In the genomic region with DNA sequence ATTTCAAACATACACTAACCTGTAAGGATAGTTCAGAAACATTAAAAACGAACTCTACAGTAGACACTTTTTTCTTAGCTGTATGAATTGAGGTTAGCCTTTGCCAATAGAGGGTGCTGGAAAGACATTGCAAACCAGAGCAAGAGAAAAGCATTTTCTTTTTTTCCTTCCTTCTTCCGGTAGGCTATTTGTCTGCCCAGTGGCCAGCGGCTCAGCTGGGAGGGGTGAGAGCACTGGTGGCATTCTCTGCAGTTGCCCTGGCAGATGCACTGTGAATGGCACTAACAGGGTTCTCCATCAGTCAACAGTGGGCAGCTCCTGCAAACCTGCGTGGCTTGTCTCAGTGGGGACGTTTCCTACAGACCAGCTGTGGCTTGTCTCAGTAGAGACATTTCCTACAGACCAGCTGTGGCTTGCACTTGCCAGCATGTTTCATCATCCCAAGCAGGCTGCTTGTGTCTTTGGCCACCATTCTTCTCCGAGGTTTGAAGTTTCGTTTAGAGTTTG, we compare ENCODE assay signal across 8 cellular contexts.
A peak's percentile ranks its signal among the peaks of the same experiment; 100 is the strongest.
DNase-seq lines count a peak whose midpoint lies in the region; ATAC-seq, FAIRE-seq and TF ChIP-seq lines count a peak whose summit lies in the region.

No MANE protein-coding gene starts in this region.

- H3K4me3 ChIP-seq in fibroblast of mammary gland (ENCODE audit: control insufficient read depth, low read depth, low read length) = no peak overlapping the region

- CTCF ChIA-PET in RWPE1 (lab: Yijun Ruan, JAX) = interaction anchor here (0.6 to 0.7 kb wide), 6 partner anchors 45 to 860 kb away, joined by 3 to 4 read pairs (median 3); no protein-coding TSS in a partner anchor

- H3K9me3 Mint-ChIP-seq in osteocyte (ENCODE audit: unreplicated experiment) = no peaks in the 10 kb centered on the region

- POLR2A ChIA-PET in RWPE1 (lab: Yijun Ruan, JAX; ENCODE audit: low non-redundant PET) = no interaction called here

- H3K27ac ChIP-seq in RWPE1 = peak overlapping the region; percentile 47

- no peak for FAIRE-seq in D721Med (lab: Jason Lieb, UNC)

- H3K27ac Mint-ChIP-seq in osteocyte (ENCODE audit: unreplicated experiment) = peak overlapping the region; percentile 38

- ATAC-seq in GM19328 (IDR thresholded peaks at IDR 0.05; ENCODE audit: unreplicated experiment) (peak; percentile 73), HG03469 (IDR thresholded peaks at IDR 0.05; ENCODE audit: unreplicated experiment) (peak; percentile 62)

- peaks cover 10% of the 10 kb centered on the region for H3K4me1 Mint-ChIP-seq in osteocyte (ENCODE audit: unreplicated experiment)

- H3K27me3 Mint-ChIP-seq in osteocyte (ENCODE audit: unreplicated experiment) = no peaks in the 10 kb centered on the region

- peak overlapping the region; percentile 64 for H3K4me3 Mint-ChIP-seq in osteocyte (ENCODE audit: unreplicated experiment)

- DNase-seq in RWPE1 (ENCODE audit: low spot score) (peak; percentile 24), fibroblast of mammary gland (ENCODE audit: low read depth) (peak; percentile 5), osteocyte (ENCODE audit: extremely low spot score, unreplicated experiment) (no peak), D721Med (ENCODE audit: insufficient read length, low spot score) (no peak), NCI-H1105 (lab: John Stamatoyannopoulos, UW) (no peak)
- DNase-seq in activated effector memory CD4-positive, alpha-beta T cell treated with anti-CD3 and anti-CD28 coated beads, Interleukin-2, amount 50 U/mL, for 16 hours = no peak

- H3K36me3 Mint-ChIP-seq in osteocyte (ENCODE audit: unreplicated experiment) = no peaks in the 10 kb centered on the region

- TF ChIP-seq CTCF in RWPE1 (conservative IDR thresholded peaks at IDR 0.05; ENCODE audit: low read depth) (peak; percentile 71), fibroblast of mammary gland (conservative IDR thresholded peaks at IDR 0.05; ENCODE audit: control insufficient read depth, insufficient read depth, low read depth, low read length) (peak; percentile 1), osteocyte (IDR thresholded peaks at IDR 0.05) (peak; percentile 66), D721Med (IDR thresholded peaks at IDR 0.05; ENCODE audit: insufficient read depth, missing control alignments) (no peak)

Comparison
In these comparisons a context has a peak if more than half of its experiments do, and no peak if none do; other contexts are left out.
1. DNase-seq: peak in RWPE1 (single experiment) and fibroblast of mammary gland (single experiment); none in osteocyte (single experiment), D721Med (single experiment), NCI-H1105 (single experiment) and activated effector memory CD4-positive, alpha-beta T cell treated with anti-CD3 and anti-CD28 coated beads, Interleukin-2, amount 50 U/mL, for 16 hours (single experiment).